In the genomic region with DNA sequence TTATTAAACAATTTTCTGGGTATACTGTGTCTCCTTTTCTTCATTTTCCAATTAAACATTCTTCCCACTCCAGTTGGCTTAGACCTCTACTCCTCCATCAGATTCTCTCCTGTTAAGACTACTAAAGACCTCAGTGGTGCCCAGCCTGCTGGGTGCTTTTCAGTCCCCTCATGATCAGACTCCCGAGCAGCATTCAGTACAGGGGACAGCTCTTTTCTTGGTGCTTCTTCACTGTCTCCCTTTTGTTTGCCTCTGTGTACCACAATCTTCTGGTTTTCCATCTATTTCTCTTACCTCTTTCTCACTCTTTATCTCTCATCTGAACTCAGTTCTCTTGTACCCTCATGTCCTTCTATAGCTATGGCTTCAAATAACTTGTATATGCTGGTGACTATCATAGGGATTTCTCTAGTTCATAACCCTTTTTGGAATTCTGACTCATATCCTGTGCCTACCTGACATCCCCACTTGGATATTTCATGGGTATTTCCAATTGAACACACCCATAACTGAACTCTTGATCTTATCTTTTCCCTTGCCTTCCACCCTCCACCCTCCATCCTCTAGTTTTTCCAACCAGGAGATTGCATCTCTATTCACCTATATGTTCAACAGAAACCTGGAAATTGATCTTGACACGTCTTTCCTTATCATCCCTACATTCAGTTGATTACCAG, we compare ENCODE assay signal across 18 cellular contexts. TPM values are rescaled to one million over a fixed set of nuclear protein-coding genes. Genes with fewer than 3 reads are reported as not detected.
DNase-seq lines count a peak whose midpoint lies in the region; ATAC-seq and TF ChIP-seq lines count a peak whose summit lies in the region.
"Had no signal": no experiment of that assay in that cellular context is flagged by ENCODE, and none has a peak within 500 bp of the region (broad histone marks: within the 10 kb centered on the region; RNA-seq: fewer than 3 reads in every experiment).

No MANE protein-coding gene starts in this region.

- no peak overlapping the region for H2BK120ac ChIP-seq in mesenchymal stem cell (ENCODE audit: low read depth, low read length)

- H3K36me3 ChIP-seq in ACC112 (ENCODE audit: insufficient read depth, low read length) (peaks cover 58% of the 10 kb centered on the region), mesenchymal stem cell (ENCODE audit: control insufficient read depth in 1 of 2, insufficient read depth in 2 of 2, low read depth in 1 of 2, low read length in 2 of 2) (peaks cover 15 to 93% of the 10 kb centered on the region in 2 experiments), testis (ENCODE audit: low read depth, missing control alignments) (no peaks in the 10 kb centered on the region)
- H3K36me3 ChIP-seq: gastrocnemius medialis had no signal

- H3K79me1 ChIP-seq in mesenchymal stem cell (replicated peaks; ENCODE audit: low read length, poor library complexity, severe bottlenecking): peaks cover 32% of the 10 kb centered on the region

- no peak overlapping the region for H3K18ac ChIP-seq in mesenchymal stem cell (ENCODE audit: low read depth in 1 of 2, low read length in 2 of 2)

- TF ChIP-seq CTCF in omental fat pad (IDR thresholded peaks at IDR 0.05): no peak
- TF ChIP-seq CTCF in testis (IDR thresholded peaks at IDR 0.05): no peak

- DNase-seq in HT1080 (ENCODE audit: low read depth) (peak; percentile 91), SW480 (ENCODE audit: low spot score) (peak; percentile 77), lung microvascular endothelial cell (ENCODE audit: low read depth in 2 of 2) (peak; percentile 18 to 36), mesenchymal stem cell (no peak), omental fat pad (ENCODE audit: low spot score) (no peak), testis (no peak), COLO829 (ENCODE audit: low spot score) (no peak)
- DNase-seq: activated CD4-positive, alpha-beta memory T cell treated with anti-CD3 and anti-CD28 coated beads for 36 hours; activated T-cell treated with anti-CD3 and anti-CD28 coated beads, Interleukin-2, amount 50 U/mL, for 72 hours; Caco-2; cerebellar nuclear complex; endodermal cell; gastrocnemius medialis; Kasumi-1; NCI-H1436; NCI-H2227 treated with DMSO at 0.1 percent for 48 hours; small intestine had no signal

- no peak for ATAC-seq in omental fat pad (ENCODE audit: low FRiP score)
- ATAC-seq: activated T-cell treated with anti-CD3 and anti-CD28 coated beads, Interleukin-2, amount 50 U/mL, for 72 hours had no signal

- H2BK15ac ChIP-seq in mesenchymal stem cell (ENCODE audit: low read depth, poor library complexity, severe bottlenecking): no peak overlapping the region

- peak overlapping the region; percentile 11; the same call in 1 of the 2 replicates for H3K4me3 ChIP-seq in ACC112 (ENCODE audit: low read depth, low read length)
- no peak overlapping the region for H3K4me3 ChIP-seq in mesenchymal stem cell (ENCODE audit: insufficient read depth in 1 of 2, low read depth in 1 of 2, low read length in 2 of 2)
- H3K4me3 ChIP-seq in testis: no peak overlapping the region
- H3K4me3 ChIP-seq: gastrocnemius medialis had no signal

- H3K27me3 ChIP-seq in ACC112 (ENCODE audit: insufficient read depth, low read length) (no peaks in the 10 kb centered on the region), mesenchymal stem cell (ENCODE audit: control insufficient read depth in 1 of 2, insufficient read depth in 1 of 2, low read length in 2 of 2) (no peaks in the 10 kb centered on the region), testis (no peaks in the 10 kb centered on the region)
- H3K27me3 ChIP-seq: gastrocnemius medialis had no signal

- H2AFZ ChIP-seq in ACC112 (ENCODE audit: low read length, unreplicated experiment): no peak overlapping the region
- no peak overlapping the region for H2AFZ ChIP-seq in mesenchymal stem cell (ENCODE audit: low read depth, low read length)

- H3K9ac ChIP-seq in mesenchymal stem cell (ENCODE audit: low read length): no peak overlapping the region

- H2BK5ac ChIP-seq in mesenchymal stem cell (ENCODE audit: low read depth, low read length, poor library complexity, severe bottlenecking): no peak overlapping the region

- H4K8ac ChIP-seq in mesenchymal stem cell (ENCODE audit: low read length): no peak overlapping the region

- H3K23ac ChIP-seq in mesenchymal stem cell (ENCODE audit: low read length in 2 of 2): no peak overlapping the region

- WGBS in mesenchymal stem cell: 60% methylated on average over 2 of the region's 2 CpGs
- 23 to 50% methylated on average over 2 of the region's 2 CpGs for WGBS in testis, 2 donors

- peak overlapping the region; percentile 20; the same call in 1 of the 2 replicates for H3K27ac ChIP-seq in ACC112 (ENCODE audit: low read depth, low read length)
- H3K27ac ChIP-seq in mesenchymal stem cell (ENCODE audit: low read length, poor library complexity, severe bottlenecking): no peak overlapping the region
- no peak overlapping the region for H3K27ac ChIP-seq in testis

- no peak overlapping the region for H3K4ac ChIP-seq in mesenchymal stem cell (ENCODE audit: low read depth in 1 of 2, low read length in 2 of 2)

- peaks cover 1% of the 10 kb centered on the region for H3K79me2 ChIP-seq in ACC112 (ENCODE audit: control insufficient read depth, insufficient read depth, low read length, unreplicated experiment)

- intact Hi-C loops in testis (cut with DNase I; ENCODE audit: low total_unique reads): no loop called here

- no peak overlapping the region for H3K4me2 ChIP-seq in mesenchymal stem cell (ENCODE audit: low read length, poor library complexity, severe bottlenecking)

- TF ChIP-seq POLR2A in testis (IDR thresholded peaks at IDR 0.05): no peak

- H3K9me3 ChIP-seq in mesenchymal stem cell (ENCODE audit: control insufficient read depth, low read length) (no peaks in the 10 kb centered on the region), testis (no peaks in the 10 kb centered on the region)
- H3K9me3 ChIP-seq: Caco-2, gastrocnemius medialis had no signal

- no peak overlapping the region for H2BK12ac ChIP-seq in mesenchymal stem cell (ENCODE audit: low read length in 2 of 2)

- H3K4me1 ChIP-seq in ACC112 (ENCODE audit: control insufficient read depth, insufficient read depth, low read length, unreplicated experiment) (peaks cover 18% of the 10 kb centered on the region), mesenchymal stem cell (ENCODE audit: control insufficient read depth, insufficient read depth, low read depth, low read length) (no peaks in the 10 kb centered on the region), testis (no peaks in the 10 kb centered on the region)
- H3K4me1 ChIP-seq: Caco-2 had no signal

- H4K91ac ChIP-seq in mesenchymal stem cell (ENCODE audit: low read length): no peak overlapping the region

- H3K14ac ChIP-seq in mesenchymal stem cell (ENCODE audit: low read length in 2 of 2): no peak overlapping the region

- H2AK5ac ChIP-seq in mesenchymal stem cell (ENCODE audit: low read length, severe bottlenecking): no peak overlapping the region

RNA-seq across cellular contexts. Expression of gene ABHD10, which starts 55.6 kb away (rescaled TPM):
- total RNA-seq in HT1080 (2014; rRNA removed; shearing (Covaris generic)): 55.4 and 61.5 TPM in 2 replicates
- polyA plus RNA-seq in HT1080 (2015; cell fraction: cytosol; rRNA removed): 45.3 and 50.5 TPM in 2 replicates
- 62.8 and 63.0 TPM in 2 replicates for polyA plus RNA-seq in HT1080 (2015; cell fraction: nucleus; rRNA removed)
- total RNA-seq in lung microvascular endothelial cell (18.3 TPM in 2 replicates), omental fat pad (10 to 100 TPM in 3 of 4 donors, 1 to 10 TPM in 1; 9.5 to 27.4 (median 17.3) TPM), testis (10 to 100 TPM; 38.0 to 38.4 TPM)
- 14.9 TPM for polyA plus RNA-seq in mesenchymal stem cell (2013, experiment 1 of 2)
- 16.1 TPM for polyA plus RNA-seq in mesenchymal stem cell (2013, experiment 2 of 2)
- polyA plus RNA-seq in testis (ENCODE audit: insufficient read depth, low read depth, low replicate concordance): 43.0 TPM

Comparison
In these comparisons a context has a peak if more than half of its experiments do, and no peak if none do; other contexts are left out.
1. DNase-seq: peak in HT1080 (single experiment), SW480 (single experiment) and lung microvascular endothelial cell (2 of 2); none in mesenchymal stem cell (single experiment), omental fat pad (single experiment), testis (single experiment) and COLO829 (single experiment).